ENCODE assay signal across 28 cellular contexts in the genomic region with DNA sequence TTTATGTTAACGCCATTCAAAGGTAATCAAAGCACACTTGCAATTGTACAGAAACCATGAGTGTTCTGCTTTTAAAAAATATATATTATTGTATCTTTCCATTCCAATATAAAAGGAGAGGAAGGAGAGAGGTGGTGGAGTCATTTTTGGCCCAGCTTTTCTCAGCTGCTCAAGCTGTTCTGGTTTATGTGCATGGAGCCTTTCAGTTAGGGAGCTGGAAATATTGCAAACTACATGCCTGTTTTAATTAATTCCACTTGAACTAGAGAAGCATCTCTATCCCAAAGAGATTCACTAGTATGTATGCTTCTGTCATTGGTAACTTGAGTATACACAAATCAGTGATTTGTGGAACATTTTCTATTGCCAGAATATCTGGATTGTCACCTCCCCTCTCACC. TPM values are rescaled to one million over a fixed set of nuclear protein-coding genes. Genes with fewer than 3 reads are reported as not detected.
DNase-seq lines count a peak whose midpoint lies in the region; ATAC-seq, FAIRE-seq and TF ChIP-seq lines count a peak whose summit lies in the region.
"Had no signal": no experiment of that assay in that cellular context is flagged by ENCODE, and none has a peak within 500 bp of the region (broad histone marks: within the 10 kb centered on the region; RNA-seq: fewer than 3 reads in every experiment).

No MANE protein-coding gene starts in this region.

- H3K4me3 Mint-ChIP-seq in activated naive CD8-positive, alpha-beta T cell treated with anti-CD3 and anti-CD28 coated beads, Interleukin-2, amount 10 ng/mL, durations not matched to agents 7 days and 5 days = no peak overlapping the region
- no peak overlapping the region for H3K4me3 Mint-ChIP-seq in activated naive CD8-positive, alpha-beta T cell treated with anti-CD3 and anti-CD28 coated beads, Interleukin-2, amount 50 U/mL, for 24 hours

- POLR2A ChIA-PET in activated naive CD8-positive, alpha-beta T cell treated with anti-CD3 and anti-CD28 coated beads, Interleukin-2, amount 10 ng/mL, durations not matched to agents 7 days and 5 days (lab: Charles Lee) = no interaction called here
- POLR2A ChIA-PET in PC-9 (lab: Charles Lee; ENCODE audit: unreplicated experiment) = no interaction called here
- POLR2A ChIA-PET in HepG2 (lab: Yijun Ruan, JAX) = no interaction called here

- H3K9me2 ChIP-seq in PC-9 (ENCODE audit: insufficient read depth) = no peaks in the 10 kb centered on the region

- 83% methylated on average over 1 of the region's 1 CpG for WGBS in smooth muscle cell (ENCODE audit: low lambda C conversion rate)
- 26% methylated on average over 1 of the region's 1 CpG for WGBS in HepG2 (ENCODE audit: low lambda C conversion rate)

- no peaks in the 10 kb centered on the region for H3K27me3 ChIP-seq in smooth muscle cell (ENCODE audit: low read depth)
- H3K27me3 ChIP-seq in PC-9 (ENCODE audit: insufficient read depth, low read depth) = no peaks in the 10 kb centered on the region
- no peaks in the 10 kb centered on the region; a peak in 1 of 5 replicates for H3K27me3 ChIP-seq in HepG2 (ENCODE audit: control insufficient read depth in 1 of 2, insufficient read depth in 2 of 2, low read length in 2 of 2)
- H3K27me3 ChIP-seq: BLaER1 treated with 17β-estradiol and CSF1 and Interleukin-3, amounts not matched to agents 10 nM and 100 nM; breast epithelium; right atrium auricular region had no signal

- no peak for DNase-seq in activated naive CD8-positive, alpha-beta T cell treated with anti-CD3 and anti-CD28 coated beads, Interleukin-2, amount 10 ng/mL, durations not matched to agents 7 days and 5 days
- DNase-seq in activated naive CD8-positive, alpha-beta T cell treated with anti-CD3 and anti-CD28 coated beads, Interleukin-2, amount 50 U/mL, for 24 hours = no peak
- DNase-seq in smooth muscle cell (lab: John Stamatoyannopoulos, UW; ENCODE audit: unreplicated experiment) = no peak
- no peak for DNase-seq in DMS53 (lab: John Stamatoyannopoulos, UW)
- no peak for DNase-seq in PC-9
- DNase-seq in HepG2 (ENCODE audit: low spot score) = no peak
- DNase-seq: activated CD4-positive, alpha-beta T cell treated with anti-CD3 and anti-CD28 coated beads, Interleukin-2, amount 50 U/mL, for 48 hours; activated gamma-delta T cell; Calu3; kidney; NCI-H1417; NCI-H526 treated with DMSO at 0.1 percent for 48 hours; SIG-M5; T-helper 2 cell; WERI-Rb-1 had no signal

- peaks cover 3% of the 10 kb centered on the region for H3K36me3 Mint-ChIP-seq in activated naive CD8-positive, alpha-beta T cell treated with anti-CD3 and anti-CD28 coated beads, Interleukin-2, amount 10 ng/mL, durations not matched to agents 7 days and 5 days
- H3K36me3 Mint-ChIP-seq in activated naive CD8-positive, alpha-beta T cell treated with anti-CD3 and anti-CD28 coated beads, Interleukin-2, amount 50 U/mL, for 24 hours (ENCODE audit: low read depth) = no peaks in the 10 kb centered on the region

- H3K79me2 ChIP-seq in smooth muscle cell (ENCODE audit: low read depth) (peaks cover 3% of the 10 kb centered on the region), PC-9 (ENCODE audit: low read depth) (no peaks in the 10 kb centered on the region), HepG2 (ENCODE audit: insufficient read depth, low read length) (no peaks in the 10 kb centered on the region)

- intact Hi-C loops in PC-9 (cut with micrococcal nuclease; ENCODE audit: unreplicated experiment) = no loop called here
- intact Hi-C loops in HepG2 (cut with micrococcal nuclease; ENCODE audit: unreplicated experiment) = no loop called here

- H3K27me3 Mint-ChIP-seq in activated naive CD8-positive, alpha-beta T cell treated with anti-CD3 and anti-CD28 coated beads, Interleukin-2, amount 10 ng/mL, durations not matched to agents 7 days and 5 days = no peaks in the 10 kb centered on the region
- H3K27me3 Mint-ChIP-seq in activated naive CD8-positive, alpha-beta T cell treated with anti-CD3 and anti-CD28 coated beads, Interleukin-2, amount 50 U/mL, for 24 hours = no peaks in the 10 kb centered on the region

- FAIRE-seq in endometrium (lab: Jason Lieb, UNC) (peak; percentile 29), HepG2 (lab: Jason Lieb, UNC) (no peak)
- FAIRE-seq: frontal cortex, kidney had no signal

- H2AFZ ChIP-seq in smooth muscle cell (ENCODE audit: low read depth) = no peak overlapping the region
- H2AFZ ChIP-seq in PC-9 = no peak overlapping the region
- no peak overlapping the region for H2AFZ ChIP-seq in HepG2 (ENCODE audit: low read length)

- CTCF ChIA-PET in PC-9 (lab: Charles Lee) = no interaction called here
- CTCF ChIA-PET in HepG2 (lab: Yijun Ruan, JAX; ENCODE audit: low intra/inter-chr PET ratio, low total read pairs) = no interaction called here

- ATAC-seq in activated naive CD8-positive, alpha-beta T cell treated with anti-CD3 and anti-CD28 coated beads, Interleukin-2, amount 10 ng/mL, durations not matched to agents 7 days and 5 days (ENCODE audit: low read depth) = no peak
- no peak for ATAC-seq in activated naive CD8-positive, alpha-beta T cell treated with anti-CD3 and anti-CD28 coated beads, Interleukin-2, amount 50 U/mL, for 24 hours
- ATAC-seq in HG03039 (IDR thresholded peaks at IDR 0.05; ENCODE audit: unreplicated experiment) (no peak), HepG2 (no peak)
- ATAC-seq: HCT116 had no signal

- no peak for TF ChIP-seq POLR2A in HepG2 (IDR thresholded peaks at IDR 0.05; ENCODE audit: insufficient read depth in 1 of 2, low read depth in 2 of 2, low read length in 2 of 2)

- H3K4me1 Mint-ChIP-seq in activated naive CD8-positive, alpha-beta T cell treated with anti-CD3 and anti-CD28 coated beads, Interleukin-2, amount 10 ng/mL, durations not matched to agents 7 days and 5 days = peaks cover 28% of the 10 kb centered on the region
- H3K4me1 Mint-ChIP-seq in activated naive CD8-positive, alpha-beta T cell treated with anti-CD3 and anti-CD28 coated beads, Interleukin-2, amount 50 U/mL, for 24 hours = peaks cover 58% of the 10 kb centered on the region

- peak overlapping the region; percentile 60 for H3K27ac Mint-ChIP-seq in activated naive CD8-positive, alpha-beta T cell treated with anti-CD3 and anti-CD28 coated beads, Interleukin-2, amount 10 ng/mL, durations not matched to agents 7 days and 5 days
- H3K27ac Mint-ChIP-seq in activated naive CD8-positive, alpha-beta T cell treated with anti-CD3 and anti-CD28 coated beads, Interleukin-2, amount 50 U/mL, for 24 hours = no peak overlapping the region

- TF ChIP-seq EP300 in HepG2 (IDR thresholded peaks at IDR 0.05; ENCODE audit: low read depth in 2 of 2, low read length in 2 of 2) (no peak), HepG2 (CRISPR knock-in tag; IDR thresholded peaks at IDR 0.05; ENCODE audit: borderline replicate concordance) (no peak)

- H3K9me3 ChIP-seq in smooth muscle cell (replicated peaks; ENCODE audit: low read depth) (no peaks in the 10 kb centered on the region), PC-9 (ENCODE audit: insufficient read depth, low read depth) (no peaks in the 10 kb centered on the region), HepG2 (ENCODE audit: low read length) (no peaks in the 10 kb centered on the region)
- H3K9me3 ChIP-seq: breast epithelium, right atrium auricular region had no signal

- H3K4me1 ChIP-seq in smooth muscle cell (ENCODE audit: low read depth) (peaks cover 34% of the 10 kb centered on the region), PC-9 (replicated peaks; ENCODE audit: insufficient read depth) (no peaks in the 10 kb centered on the region), HepG2 (ENCODE audit: insufficient read depth, low read length) (peaks cover 27% of the 10 kb centered on the region)
- H3K4me1 ChIP-seq: breast epithelium had no signal

- H3K36me3 ChIP-seq in smooth muscle cell (ENCODE audit: low read depth) = no peaks in the 10 kb centered on the region
- no peaks in the 10 kb centered on the region for H3K36me3 ChIP-seq in PC-9 (ENCODE audit: low read depth)
- H3K36me3 ChIP-seq in HepG2 (replicated peaks in 1 of 2; ENCODE audit: control insufficient read depth in 1 of 2, insufficient read depth in 2 of 2, low read length in 2 of 2) = no peaks in the 10 kb centered on the region
- H3K36me3 ChIP-seq: BLaER1 treated with 17β-estradiol and CSF1 and Interleukin-3, amounts not matched to agents 10 nM and 100 nM; breast epithelium; right atrium auricular region; WERI-Rb-1 had no signal

- no peak for TF ChIP-seq RAD21 in HepG2 (CRISPR knock-in tag; IDR thresholded peaks at IDR 0.05)

- H3F3A ChIP-seq in smooth muscle cell (ENCODE audit: low read depth) (peaks cover 9% of the 10 kb centered on the region), PC-9 (ENCODE audit: insufficient read depth, low read depth) (no peaks in the 10 kb centered on the region)

- H3K9me3 Mint-ChIP-seq in activated naive CD8-positive, alpha-beta T cell treated with anti-CD3 and anti-CD28 coated beads, Interleukin-2, amount 10 ng/mL, durations not matched to agents 7 days and 5 days = no peaks in the 10 kb centered on the region
- no peaks in the 10 kb centered on the region for H3K9me3 Mint-ChIP-seq in activated naive CD8-positive, alpha-beta T cell treated with anti-CD3 and anti-CD28 coated beads, Interleukin-2, amount 50 U/mL, for 24 hours

- TF ChIP-seq CTCF in smooth muscle cell (IDR thresholded peaks at IDR 0.05; ENCODE audit: borderline replicate concordance, insufficient read depth, poor library complexity, severe bottlenecking) = no peak
- TF ChIP-seq CTCF in PC-9 (conservative IDR thresholded peaks at IDR 0.05) = no peak
- TF ChIP-seq CTCF in HepG2 (CRISPR knock-in tag; IDR thresholded peaks at IDR 0.05) = no peak

- H3K4me2 ChIP-seq in smooth muscle cell (peak overlapping the region; percentile 76), PC-9 (no peak overlapping the region), HepG2 (ENCODE audit: low read depth, low read length) (no peak overlapping the region)

- in situ Hi-C loops in HepG2 (cut with HindIII; ENCODE audit: extremely low pct_ligation_motif_present, low pct_unique_long_range_greater_than_20kb) = loop anchor here (10.0 kb wide), 1 partner anchor 387 kb away; no protein-coding TSS in a partner anchor

- H3K27ac ChIP-seq in smooth muscle cell (ENCODE audit: low read depth) (peak overlapping the region; percentile 92), PC-9 (no peak overlapping the region), HepG2 (ENCODE audit: extremely low read length, insufficient read depth, low read length) (no peak overlapping the region)
- H3K27ac ChIP-seq: epithelial cell of prostate, WERI-Rb-1 had no signal

- H3K4me3 ChIP-seq in smooth muscle cell = no peak overlapping the region
- no peak overlapping the region for H3K4me3 ChIP-seq in PC-9
- H3K4me3 ChIP-seq in HepG2 (replicated peaks in 1 of 3; ENCODE audit: insufficient read depth in 1 of 3, low read depth in 2 of 3, low read length in 3 of 3) = no peak overlapping the region
- H3K4me3 ChIP-seq: BLaER1 treated with 17β-estradiol and CSF1 and Interleukin-3, amounts not matched to agents 10 nM and 100 nM; right atrium auricular region had no signal

- H4K20me1 ChIP-seq in smooth muscle cell (ENCODE audit: low read depth) = no peaks in the 10 kb centered on the region
- H4K20me1 ChIP-seq in PC-9 (ENCODE audit: insufficient read depth) = no peaks in the 10 kb centered on the region
- H4K20me1 ChIP-seq in HepG2 (ENCODE audit: insufficient read depth, low read length) = no peaks in the 10 kb centered on the region
- H4K20me1 ChIP-seq: BLaER1 treated with 17β-estradiol and CSF1 and Interleukin-3, amounts not matched to agents 10 nM and 100 nM had no signal

- H3K9ac ChIP-seq in smooth muscle cell (ENCODE audit: low read depth) = peak overlapping the region; percentile 31
- H3K9ac ChIP-seq in HepG2 (ENCODE audit: insufficient read depth, low read depth, low read length) = no peak overlapping the region

- BruUV-seq in PC-9 (replicated peaks; lab: Mats Ljungman, UMichigan) (no TSS peak), HepG2 (replicated peaks; lab: Mats Ljungman, UMichigan) (no TSS peak)

RNA-seq across cellular contexts. Expression of gene C1orf105, which starts 28.5 kb away (rescaled TPM):
- not detected for total RNA-seq in activated naive CD8-positive, alpha-beta T cell treated with anti-CD3 and anti-CD28 coated beads, Interleukin-2, amount 10 ng/mL, durations not matched to agents 7 days and 5 days
- total RNA-seq in smooth muscle cell (not detected in 2 replicates), PC-9 (2021) (not detected in 2 replicates), HepG2 (2016; rRNA removed; fragmentation: Illumina TruSeq; extraction: Trizol) (0.15 TPM in 1 of 2 replicates, not detected in the other)
- polyA plus RNA-seq in smooth muscle cell (0.24 TPM in 1 of 2 replicates, not detected in the other), HepG2 (2011; rRNA removed) (0.44 and 0.45 TPM in 2 replicates)
- total RNA-seq in HepG2 (2016; cell fraction: cytosol; rRNA removed; fragmentation: Illumina TruSeq; extraction: Trizol; ENCODE audit: low read depth) = not detected in 2 replicates
- total RNA-seq in HepG2 (2016; cell fraction: insoluble cytoplasmic fraction; rRNA removed; fragmentation: Illumina TruSeq; extraction: Trizol) = 0.63 TPM in 1 of 2 replicates, not detected in the other
- 0.28 TPM in 1 of 2 replicates, not detected in the other for total RNA-seq in HepG2 (2016; cell fraction: membrane; rRNA removed; fragmentation: Illumina TruSeq; extraction: Trizol)
- total RNA-seq in HepG2 (2016; cell fraction: nucleus; rRNA removed; fragmentation: Illumina TruSeq; extraction: Trizol) = 0.60 TPM in 1 of 2 replicates, not detected in the other
- 0.12 and 0.28 TPM in 2 replicates for polyA plus RNA-seq in HepG2 (2011; cell fraction: cytosol; rRNA removed)
- polyA plus RNA-seq in HepG2 (2011; cell fraction: nucleus; rRNA removed) = not detected in 2 replicates
- 0.49 and 0.71 TPM in 2 replicates for polyA plus RNA-seq in HepG2 (2012)
- polyA plus RNA-seq in HepG2 (2016; cell fraction: cytosol; fragmentation: Illumina TruSeq; extraction: Trizol; ENCODE audit: low read depth) = not detected in 2 replicates
- not detected in 2 replicates for polyA plus RNA-seq in HepG2 (2016; cell fraction: insoluble cytoplasmic fraction; fragmentation: Illumina TruSeq; extraction: Trizol; ENCODE audit: low read depth)
- polyA plus RNA-seq in HepG2 (2016; cell fraction: membrane; fragmentation: Illumina TruSeq; extraction: Trizol; ENCODE audit: low read depth) = 0.23 and 0.43 TPM in 2 replicates
- polyA plus RNA-seq in HepG2 (2016; cell fraction: nucleus; fragmentation: Illumina TruSeq; extraction: Trizol; ENCODE audit: insufficient read depth, low read depth) = not detected in 2 replicates
- polyA minus RNA-seq in HepG2 (2011; rRNA and poly(A)+ RNA removed; ENCODE audit: low replicate concordance) = not detected in 2 replicates
- not detected in 2 replicates for polyA minus RNA-seq in HepG2 (2011; cell fraction: cytosol; rRNA and poly(A)+ RNA removed)
- polyA minus RNA-seq in HepG2 (2011; cell fraction: nucleus; rRNA and poly(A)+ RNA removed) = not detected in 2 replicates
- total RNA-seq: A172, breast epithelium, Calu3, dermis microvascular lymphatic vessel endothelial cell, frontal cortex, kidney, lung microvascular endothelial cell, M059J, omental fat pad had no signal

RNA-seq across cellular contexts. Expression of gene PIGC, which starts 51.9 kb away (rescaled TPM):
- total RNA-seq in activated naive CD8-positive, alpha-beta T cell treated with anti-CD3 and anti-CD28 coated beads, Interleukin-2, amount 10 ng/mL, durations not matched to agents 7 days and 5 days = 10 to 100 TPM; 32.1 to 32.8 TPM
- total RNA-seq in smooth muscle cell (25.3 and 28.9 TPM in 2 replicates), PC-9 (2021) (21.3 and 26.5 TPM in 2 replicates), HepG2 (2016; rRNA removed; fragmentation: Illumina TruSeq; extraction: Trizol) (24.1 and 29.5 TPM in 2 replicates)
- polyA plus RNA-seq in smooth muscle cell (32.0 and 41.1 TPM in 2 replicates), HepG2 (2011; rRNA removed) (24.3 and 26.7 TPM in 2 replicates)
- total RNA-seq in HepG2 (2016; cell fraction: cytosol; rRNA removed; fragmentation: Illumina TruSeq; extraction: Trizol; ENCODE audit: low read depth) = 16.3 and 18.6 TPM in 2 replicates
- 24.7 and 31.4 TPM in 2 replicates for total RNA-seq in HepG2 (2016; cell fraction: insoluble cytoplasmic fraction; rRNA removed; fragmentation: Illumina TruSeq; extraction: Trizol)
- total RNA-seq in HepG2 (2016; cell fraction: membrane; rRNA removed; fragmentation: Illumina TruSeq; extraction: Trizol) = 28.1 and 30.5 TPM in 2 replicates
- total RNA-seq in HepG2 (2016; cell fraction: nucleus; rRNA removed; fragmentation: Illumina TruSeq; extraction: Trizol) = 23.0 and 23.6 TPM in 2 replicates
- 21.8 and 31.9 TPM in 2 replicates for polyA plus RNA-seq in HepG2 (2011; cell fraction: cytosol; rRNA removed)
- 11.7 and 14.0 TPM in 2 replicates for polyA plus RNA-seq in HepG2 (2011; cell fraction: nucleus; rRNA removed)
- polyA plus RNA-seq in HepG2 (2012) = 20.7 and 24.9 TPM in 2 replicates
- 12.8 and 18.8 TPM in 2 replicates for polyA plus RNA-seq in HepG2 (2016; cell fraction: cytosol; fragmentation: Illumina TruSeq; extraction: Trizol; ENCODE audit: low read depth)
- polyA plus RNA-seq in HepG2 (2016; cell fraction: insoluble cytoplasmic fraction; fragmentation: Illumina TruSeq; extraction: Trizol; ENCODE audit: low read depth) = 21.8 and 22.1 TPM in 2 replicates
- polyA plus RNA-seq in HepG2 (2016; cell fraction: membrane; fragmentation: Illumina TruSeq; extraction: Trizol; ENCODE audit: low read depth) = 18.2 and 25.0 TPM in 2 replicates
- polyA plus RNA-seq in HepG2 (2016; cell fraction: nucleus; fragmentation: Illumina TruSeq; extraction: Trizol; ENCODE audit: insufficient read depth, low read depth) = 30.3 and 30.7 TPM in 2 replicates
- polyA minus RNA-seq in HepG2 (2011; rRNA and poly(A)+ RNA removed; ENCODE audit: low replicate concordance) = 61.9 and 64.5 TPM in 2 replicates
- 14.4 and 14.5 TPM in 2 replicates for polyA minus RNA-seq in HepG2 (2011; cell fraction: cytosol; rRNA and poly(A)+ RNA removed)
- polyA minus RNA-seq in HepG2 (2011; cell fraction: nucleus; rRNA and poly(A)+ RNA removed) = 11.8 and 16.7 TPM in 2 replicates
